ENCODE assay signal across 13 cellular contexts in genomic region chr6:1952726-1953360, GRCh38.
DNase-seq lines count a peak whose midpoint lies in the region; ATAC-seq, FAIRE-seq and TF ChIP-seq lines count a peak whose summit lies in the region.
"Had no signal": no experiment of that assay in that cellular context is flagged by ENCODE, and none has a peak within 500 bp of the region (broad histone marks: within the 10 kb centered on the region; RNA-seq: fewer than 3 reads in every experiment).

No MANE protein-coding gene starts in this region.

- WGBS in psoas muscle, 3 donors = 90 to 91% (median 90%) methylated on average over 14 of the region's 14 CpGs
- WGBS in heart right ventricle, 2 donors = 94% methylated on average over 14 of the region's 14 CpGs

- ATAC-seq in psoas muscle = peak; percentile 53 to 97 (median 76)
- no peak for ATAC-seq in heart right ventricle
- ATAC-seq: mucosa of descending colon; stimulated activated effector memory CD8-positive, alpha-beta T cell treated with anti-CD3 and anti-CD28 coated beads, Interleukin-12 subunit alpha, Interleukin-12 subunit beta, amount 100 ng/mL, for 72 hours had no signal

- peak; percentile 97 for DNase-seq in EL
- DNase-seq in RCC 7860 (ENCODE audit: low spot score) = peak; percentile 96
- peak; percentile 94 for DNase-seq in epithelial cell of prostate (ENCODE audit: low read depth, low spot score)
- no peak for DNase-seq in psoas muscle
- DNase-seq in activated naive CD4-positive, alpha-beta T cell (lab: John Stamatoyannopoulos, UW) = no peak
- DNase-seq in cardiac septum (ENCODE audit: low spot score) = no peak
- no peak for DNase-seq in heart right ventricle
- no peak for DNase-seq in anterior cingulate cortex (lab: John Stamatoyannopoulos, UW)
- DNase-seq: hippocampal formation, mucosa of descending colon, NCI-H1105 treated with DMSO at 0.1 percent for 48 hours, spleen had no signal

- H3K36me3 ChIP-seq in psoas muscle (ENCODE audit: insufficient read depth in 1 of 2, low read depth in 1 of 2) (no peaks in the 10 kb centered on the region), heart right ventricle (no peaks in the 10 kb centered on the region)

- intact Hi-C loops in psoas muscle (cut with DNase I) = no loop called here
- intact Hi-C loops in cardiac septum (cut with DNase I) = no loop called here
- intact Hi-C loops in heart right ventricle (cut with DNase I) = no loop called here

- H3K4me1 ChIP-seq in psoas muscle = no peaks in the 10 kb centered on the region
- no peaks in the 10 kb centered on the region for H3K4me1 ChIP-seq in heart right ventricle
- H3K4me1 ChIP-seq: spleen had no signal

- H3K27ac ChIP-seq in epithelial cell of prostate (peak overlapping the region; percentile 76), psoas muscle (no peak overlapping the region), heart right ventricle (no peak overlapping the region)
- H3K27ac ChIP-seq: spleen had no signal

- TF ChIP-seq CTCF in psoas muscle (IDR thresholded peaks at IDR 0.05) (no peak), heart right ventricle (IDR thresholded peaks at IDR 0.05) (no peak)

- H3K4me3 ChIP-seq in psoas muscle = no peak overlapping the region
- H3K4me3 ChIP-seq in heart right ventricle = no peak overlapping the region
- H3K4me3 ChIP-seq: mucosa of descending colon, spleen had no signal

- H3K9me3 ChIP-seq in psoas muscle (no peaks in the 10 kb centered on the region), heart right ventricle (no peaks in the 10 kb centered on the region)
- H3K9me3 ChIP-seq: mucosa of descending colon, spleen had no signal

- peak; percentile 93 for FAIRE-seq in RCC 7860 (lab: Jason Lieb, UNC)

- H3K27me3 ChIP-seq in psoas muscle (ENCODE audit: insufficient read depth in 3 of 3, low read length in 2 of 3) (no peaks in the 10 kb centered on the region), heart right ventricle (no peaks in the 10 kb centered on the region)
- H3K27me3 ChIP-seq: spleen had no signal

Comparison
In these comparisons a context has a peak if more than half of its experiments do, and no peak if none do; other contexts are left out.
1. DNase-seq: peak in EL (single experiment), RCC 7860 (single experiment) and epithelial cell of prostate (single experiment); none in psoas muscle (0 of 2), activated naive CD4-positive, alpha-beta T cell (0 of 4), cardiac septum (single experiment), heart right ventricle (0 of 2) and anterior cingulate cortex (0 of 58).
2. ATAC-seq: peak in psoas muscle (4 of 4); none in heart right ventricle (0 of 8).